Comparison of ENCODE assay signal across 21 cellular contexts in the genomic region with DNA sequence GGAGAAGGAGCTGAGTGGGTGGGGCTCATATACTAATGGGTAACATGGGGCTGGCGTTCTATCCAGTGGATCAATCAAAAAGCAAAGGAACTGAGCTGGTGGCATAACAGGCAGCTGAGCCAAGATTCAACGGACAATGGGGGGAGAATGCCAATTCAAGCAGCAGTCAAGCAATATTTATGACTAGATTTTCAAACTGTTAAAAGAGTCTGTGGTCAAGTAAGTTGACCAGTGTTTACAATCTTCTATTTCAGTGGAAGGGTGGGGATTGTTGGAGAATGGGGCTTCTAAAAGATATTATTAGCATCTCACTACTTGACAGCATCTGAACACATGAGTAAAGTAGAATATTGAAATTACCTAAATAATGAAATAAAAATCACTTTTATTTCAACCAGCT.
"Had no signal": no experiment of that assay in that cellular context is flagged by ENCODE, and none has a peak within 500 bp of the region (broad histone marks: within the 10 kb centered on the region; RNA-seq: fewer than 3 reads in every experiment).

No MANE protein-coding gene starts in this region.

- DNase-seq: dermis blood vessel endothelial cell; dorsolateral prefrontal cortex; effector CD4-positive, alpha-beta T cell; effector memory CD4-positive, alpha-beta T cell; foreskin fibroblast; foreskin melanocyte; gastrocnemius medialis; glutamatergic neuron; head of caudate nucleus; heart right ventricle; hippocampal formation; left cardiac atrium; left lung; left ventricle myocardium superior; lower lobe of right lung; mesenchymal stem cell; mucosa of descending colon; naive B cell had no signal

- H3K4me1 Mint-ChIP-seq: naive B cell had no signal

- ATAC-seq: gastrocnemius medialis, heart right ventricle, left cardiac atrium, left lung, left ventricle myocardium superior, lower lobe of right lung, mucosa of descending colon had no signal

- H3K4me3 ChIP-seq: coronary artery, dorsolateral prefrontal cortex, esophagus muscularis mucosa, gastrocnemius medialis, heart right ventricle, left lung, lower lobe of right lung, mucosa of descending colon had no signal

- H3K4me1 ChIP-seq: left lung, lower lobe of right lung had no signal

- H3K36me3 Mint-ChIP-seq: naive B cell had no signal

- H3K4me3 Mint-ChIP-seq: mesothelial cell of epicardium, naive B cell had no signal

- H3K36me3 ChIP-seq: gastrocnemius medialis, heart right ventricle, left lung, lower lobe of right lung had no signal

- H3K27ac ChIP-seq: coronary artery, dorsolateral prefrontal cortex, esophagus muscularis mucosa, gastrocnemius medialis, heart right ventricle, left lung, lower lobe of right lung had no signal

- H3K9me3 ChIP-seq: esophagus muscularis mucosa, gastrocnemius medialis, heart right ventricle, left lung, lower lobe of right lung, mucosa of descending colon had no signal

- H3K27me3 Mint-ChIP-seq: naive B cell had no signal

- H3K27ac Mint-ChIP-seq: mesothelial cell of epicardium, naive B cell had no signal

- H3K27me3 ChIP-seq: dorsolateral prefrontal cortex, esophagus muscularis mucosa, gastrocnemius medialis, heart right ventricle, left lung had no signal

- H3K9me3 Mint-ChIP-seq: mesothelial cell of epicardium had no signal
